Comparison of ENCODE assay signal across 16 cellular contexts in genomic region chr13:40494513-40494912, GRCh38.
DNase-seq lines count a peak whose midpoint lies in the region; ATAC-seq, FAIRE-seq and TF ChIP-seq lines count a peak whose summit lies in the region.
"Had no signal": no experiment of that assay in that cellular context is flagged by ENCODE, and none has a peak within 500 bp of the region (broad histone marks: within the 10 kb centered on the region; RNA-seq: fewer than 3 reads in every experiment).

No MANE protein-coding gene starts in this region.

- H4K20me1 ChIP-seq in astrocyte (ENCODE audit: insufficient read depth, low read length) = no peaks in the 10 kb centered on the region

- H3K4me3 ChIP-seq in CD8-positive, alpha-beta T cell (ENCODE audit: low read depth, low read length) = peak overlapping the region; percentile 19
- no peak overlapping the region for H3K4me3 ChIP-seq in astrocyte (ENCODE audit: insufficient read depth, low read depth, low read length)
- H3K4me3 ChIP-seq in naive thymus-derived CD4-positive, alpha-beta T cell (ENCODE audit: low read length) = peak overlapping the region; percentile 49

- H3K4me1 ChIP-seq in CD8-positive, alpha-beta T cell (ENCODE audit: insufficient read depth, low read length) = peaks cover 78% of the 10 kb centered on the region
- no peaks in the 10 kb centered on the region for H3K4me1 ChIP-seq in astrocyte (ENCODE audit: insufficient read depth, low read length)
- H3K4me1 ChIP-seq in naive thymus-derived CD4-positive, alpha-beta T cell (ENCODE audit: control insufficient read depth in 2 of 2, insufficient read depth in 2 of 2, low read length in 2 of 2) = peaks cover 38 to 66% of the 10 kb centered on the region in 2 donors

- H3K4me3 Mint-ChIP-seq in CD8-positive, alpha-beta T cell = peak overlapping the region; percentile 78
- H3K4me3 Mint-ChIP-seq in astrocyte (ENCODE audit: unreplicated experiment) = no peak overlapping the region
- H3K4me3 Mint-ChIP-seq in naive thymus-derived CD4-positive, alpha-beta T cell = peak overlapping the region; percentile 76 to 97 (median 85)
- H3K4me3 Mint-ChIP-seq: CD14-positive monocyte had no signal

- H3K9ac ChIP-seq in astrocyte (ENCODE audit: low read length) = no peak overlapping the region

- H3K4me1 Mint-ChIP-seq in CD8-positive, alpha-beta T cell (ENCODE audit: low read depth) = peaks cover 88% of the 10 kb centered on the region
- peaks cover 26% of the 10 kb centered on the region for H3K4me1 Mint-ChIP-seq in astrocyte (ENCODE audit: low read depth, unreplicated experiment)
- H3K4me1 Mint-ChIP-seq in naive thymus-derived CD4-positive, alpha-beta T cell = peaks cover 54 to 92% (median 85%) of the 10 kb centered on the region in 7 donors

- no peak for FAIRE-seq in astrocyte (lab: Jason Lieb, UNC)
- FAIRE-seq: TTC549 had no signal

- peak; percentile 53 for ATAC-seq in CD8-positive, alpha-beta T cell
- ATAC-seq in naive thymus-derived CD4-positive, alpha-beta T cell = peak; percentile 66

- no peak for DNase-seq in CD8-positive, alpha-beta T cell
- DNase-seq in NCI-H226 (peak; percentile 9), astrocyte (ENCODE audit: low read depth) (peak; percentile 20), GOT3 (lab: John Stamatoyannopoulos, UW) (no peak), NCI-H1105 (lab: John Stamatoyannopoulos, UW) (no peak)
- peak in 7 of 9 donors; percentile 18 to 64 (median 59) for DNase-seq in naive thymus-derived CD4-positive, alpha-beta T cell
- DNase-seq in stimulated activated CD4-positive, alpha-beta T cell treated with anti-CD3 and anti-CD28 coated beads, Interleukin-4, amount 100 ng/mL, for 1 hour = no peak
- DNase-seq: brain microvascular endothelial cell, glutamatergic neuron, left cardiac atrium, NCI-H2107, NCI-H82, retina, SHP77 treated with DMSO at 0.1 percent for 48 hours had no signal

- POLR2A ChIA-PET in CD8-positive, alpha-beta T cell (lab: Charles Lee) = interaction anchor here (0.7 to 2.7 kb wide), 12 partner anchors 8 to 174 kb away, joined by 3 to 25 read pairs (median 6); partner anchors contain the start of gene FOXO1
- POLR2A ChIA-PET in naive thymus-derived CD4-positive, alpha-beta T cell (lab: Charles Lee) = interaction anchor here (0.6 to 6.0 kb wide), 20 partner anchors 8 to 323 kb away, joined by 3 to 34 read pairs (median 4); partner anchors contain the start of gene FOXO1

- no peak overlapping the region for H2AFZ ChIP-seq in astrocyte (ENCODE audit: low read depth, low read length)

- intact Hi-C loops in CD8-positive, alpha-beta T cell (cut with DNase I, micrococcal nuclease) = loop anchor here in 1 of 2 experiments (1.0 to 5.0 kb wide), 5 partner anchors 8 to 308 kb away; partner anchors contain the start of gene FOXO1
- intact Hi-C loops in naive thymus-derived CD4-positive, alpha-beta T cell (cut with micrococcal nuclease) = loop anchor here (1.0 to 2.0 kb wide), 5 partner anchors 9 to 426 kb away; no protein-coding TSS in a partner anchor

- no peak overlapping the region for H3K4me2 ChIP-seq in astrocyte (ENCODE audit: low read length)

- no peaks in the 10 kb centered on the region for H3K27me3 Mint-ChIP-seq in CD8-positive, alpha-beta T cell (ENCODE audit: low read depth)
- peaks cover 5% of the 10 kb centered on the region for H3K27me3 Mint-ChIP-seq in astrocyte (ENCODE audit: low read depth, unreplicated experiment)
- H3K27me3 Mint-ChIP-seq in naive thymus-derived CD4-positive, alpha-beta T cell = no peaks in the 10 kb centered on the region

- no peaks in the 10 kb centered on the region for H3K79me2 ChIP-seq in astrocyte (ENCODE audit: insufficient read depth, low read length)

- peak overlapping the region; percentile 36 for H3K27ac ChIP-seq in CD8-positive, alpha-beta T cell (ENCODE audit: low read depth, low read length)
- no peak overlapping the region for H3K27ac ChIP-seq in astrocyte (ENCODE audit: low read depth, low read length)
- peak overlapping the region; percentile 70 for H3K27ac ChIP-seq in naive thymus-derived CD4-positive, alpha-beta T cell (ENCODE audit: low read depth, low read length)
- H3K27ac ChIP-seq: brain microvascular endothelial cell had no signal

- H3K9me3 ChIP-seq in CD8-positive, alpha-beta T cell (ENCODE audit: low read length) = no peaks in the 10 kb centered on the region
- no peaks in the 10 kb centered on the region for H3K9me3 ChIP-seq in astrocyte (ENCODE audit: insufficient read depth, low read depth, low read length)
- no peaks in the 10 kb centered on the region for H3K9me3 ChIP-seq in naive thymus-derived CD4-positive, alpha-beta T cell (ENCODE audit: control insufficient read depth in 2 of 3, low read length in 3 of 3)

- H3K36me3 ChIP-seq in CD8-positive, alpha-beta T cell (ENCODE audit: insufficient read depth, low read length) = no peaks in the 10 kb centered on the region
- H3K36me3 ChIP-seq in astrocyte (ENCODE audit: insufficient read depth, low read length) = no peaks in the 10 kb centered on the region
- no peaks in the 10 kb centered on the region for H3K36me3 ChIP-seq in naive thymus-derived CD4-positive, alpha-beta T cell (ENCODE audit: control insufficient read depth in 2 of 3, insufficient read depth in 3 of 3, low read length in 3 of 3)
- H3K36me3 ChIP-seq: brain microvascular endothelial cell had no signal

- CTCF ChIA-PET in CD8-positive, alpha-beta T cell (lab: Charles Lee) = interaction anchor here (1.3 to 1.8 kb wide), 2 partner anchors 10 to 188 kb away, joined by 3 to 4 read pairs; no protein-coding TSS in a partner anchor
- CTCF ChIA-PET in naive thymus-derived CD4-positive, alpha-beta T cell (lab: Charles Lee) = interaction anchor here (0.6 kb wide), 1 partner anchor 287 kb away, joined by 4 read pairs; no protein-coding TSS in a partner anchor

- peak overlapping the region; percentile 97 for H3K27ac Mint-ChIP-seq in CD8-positive, alpha-beta T cell
- no peak overlapping the region for H3K27ac Mint-ChIP-seq in astrocyte (ENCODE audit: unreplicated experiment)
- H3K27ac Mint-ChIP-seq in naive thymus-derived CD4-positive, alpha-beta T cell = peak overlapping the region; percentile 88 to 98 (median 96)

- no peaks in the 10 kb centered on the region for H3K36me3 Mint-ChIP-seq in CD8-positive, alpha-beta T cell
- H3K36me3 Mint-ChIP-seq in astrocyte (ENCODE audit: low read depth, unreplicated experiment) = no peaks in the 10 kb centered on the region
- H3K36me3 Mint-ChIP-seq in naive thymus-derived CD4-positive, alpha-beta T cell = peaks cover 0 to 4% (median 0%) of the 10 kb centered on the region in 5 donors
- H3K36me3 Mint-ChIP-seq: CD14-positive monocyte had no signal

- TF ChIP-seq CTCF in CD8-positive, alpha-beta T cell (IDR thresholded peaks at IDR 0.05) = no peak
- no peak for TF ChIP-seq CTCF in astrocyte (IDR thresholded peaks at IDR 0.05; ENCODE audit: insufficient read depth, low read depth, low read length)

- H3K27me3 ChIP-seq in CD8-positive, alpha-beta T cell (ENCODE audit: insufficient read depth, low read length) = no peaks in the 10 kb centered on the region
- peaks cover 10% of the 10 kb centered on the region for H3K27me3 ChIP-seq in astrocyte (ENCODE audit: insufficient read depth, low read length)
- no peaks in the 10 kb centered on the region for H3K27me3 ChIP-seq in naive thymus-derived CD4-positive, alpha-beta T cell (ENCODE audit: control insufficient read depth in 2 of 2, insufficient read depth in 2 of 2, low read length in 2 of 2)
- H3K27me3 ChIP-seq: brain microvascular endothelial cell had no signal

- H3K9me3 Mint-ChIP-seq in CD8-positive, alpha-beta T cell = peaks cover 2% of the 10 kb centered on the region
- H3K9me3 Mint-ChIP-seq in astrocyte (ENCODE audit: unreplicated experiment) = no peaks in the 10 kb centered on the region
- peaks cover 0 to 5% (median 0%) of the 10 kb centered on the region in 11 donors for H3K9me3 Mint-ChIP-seq in naive thymus-derived CD4-positive, alpha-beta T cell

Comparison
In these comparisons a context has a peak if more than half of its experiments do, and no peak if none do; other contexts are left out.
1. DNase-seq: peak in NCI-H226 (single experiment), astrocyte (single experiment) and naive thymus-derived CD4-positive, alpha-beta T cell (7 of 9); none in CD8-positive, alpha-beta T cell (0 of 7), GOT3 (single experiment), stimulated activated CD4-positive, alpha-beta T cell treated with anti-CD3 and anti-CD28 coated beads, Interleukin-4, amount 100 ng/mL, for 1 hour (single experiment) and NCI-H1105 (single experiment).